8 cellular contexts compared by ENCODE assay signal in genomic region chrX:129540725-129541184, GRCh38. TPM values are rescaled to one million over a fixed set of nuclear protein-coding genes. Genes with fewer than 3 reads are reported as not detected.
A peak's percentile ranks its signal among the peaks of the same experiment; 100 is the strongest.
DNase-seq lines count a peak whose midpoint lies in the region; ATAC-seq and TF ChIP-seq lines count a peak whose summit lies in the region.

No MANE protein-coding gene starts in this region.

- TF ChIP-seq CTCF in osteoblast (IDR thresholded peaks at IDR 0.05; ENCODE audit: extremely low read depth, low read depth, low read length): no peak

- H2AFZ ChIP-seq in osteoblast (ENCODE audit: low read length): peak overlapping the region; percentile 66

- H3K27me3 ChIP-seq in osteoblast (ENCODE audit: insufficient read depth, low read length): no peaks in the 10 kb centered on the region

- no peaks in the 10 kb centered on the region for H4K20me1 ChIP-seq in osteoblast (ENCODE audit: insufficient read depth, low read length)

- peak overlapping the region; percentile 74 for H3K4me3 ChIP-seq in osteoblast (ENCODE audit: insufficient read depth, low read length)

- DNase-seq in activated CD8-positive, alpha-beta memory T cell treated with anti-CD3 and anti-CD28 coated beads for 24 hours: peak; percentile 58
- DNase-seq in activated CD8-positive, alpha-beta memory T cell treated with anti-CD3 and anti-CD28 coated beads, Interleukin-2, amount 50 U/mL, for 4 hours: no peak
- peak; percentile 0 for DNase-seq in T-helper 9 cell
- DNase-seq in fibroblast of gingiva (ENCODE audit: low read depth): peak; percentile 18
- DNase-seq in osteoblast (ENCODE audit: insufficient read length, low spot score, missing footprints): peak; percentile 30
- no peak for DNase-seq in NCI-H82 treated with DMSO at 0.1 percent for 48 hours (lab: John Stamatoyannopoulos, UW; ENCODE audit: unreplicated experiment)
- no peak for DNase-seq in DMS79 treated with DMSO at 0.1 percent for 48 hours (lab: John Stamatoyannopoulos, UW)

- peak overlapping the region; percentile 83 for H3K4me2 ChIP-seq in osteoblast (ENCODE audit: insufficient read depth, low read length)

- H3K27ac ChIP-seq in osteoblast (ENCODE audit: low read depth, low read length): no peak overlapping the region

- ATAC-seq in HG03342 (IDR thresholded peaks at IDR 0.05; ENCODE audit: unreplicated experiment): peak; percentile 36

- peaks cover 5% of the 10 kb centered on the region for H3K79me2 ChIP-seq in osteoblast (ENCODE audit: insufficient read depth, low read length)

- no peaks in the 10 kb centered on the region for H3K36me3 ChIP-seq in osteoblast (ENCODE audit: insufficient read depth, low read length)

- H3K4me1 ChIP-seq in osteoblast (ENCODE audit: insufficient read depth, low read length): peaks cover 3% of the 10 kb centered on the region

- H3K9me3 ChIP-seq in osteoblast (ENCODE audit: low read depth, low read length): no peaks in the 10 kb centered on the region

RNA-seq across cellular contexts. Expression of gene OCRL, which starts 0.7 kb away (rescaled TPM):
- total RNA-seq in osteoblast: 18.1 and 18.9 TPM in 2 replicates

RNA-seq across cellular contexts. Expression of gene SMARCA1, which starts 17.5 kb away (rescaled TPM):
- 44.8 and 58.6 TPM in 2 replicates for total RNA-seq in osteoblast

Comparison
In these comparisons a context has a peak if more than half of its experiments do, and no peak if none do; other contexts are left out.
1. DNase-seq: peak in activated CD8-positive, alpha-beta memory T cell treated with anti-CD3 and anti-CD28 coated beads for 24 hours (single experiment), T-helper 9 cell (single experiment), fibroblast of gingiva (single experiment) and osteoblast (single experiment); none in activated CD8-positive, alpha-beta memory T cell treated with anti-CD3 and anti-CD28 coated beads, Interleukin-2, amount 50 U/mL, for 4 hours (single experiment), NCI-H82 treated with DMSO at 0.1 percent for 48 hours (single experiment) and DMS79 treated with DMSO at 0.1 percent for 48 hours (single experiment).